8 cellular contexts compared by ENCODE assay signal in genomic region chrX:38327007-38327774, GRCh38. TPM values are rescaled to one million over a fixed set of nuclear protein-coding genes. Genes with fewer than 3 reads are reported as not detected.
DNase-seq lines count a peak whose midpoint lies in the region; ATAC-seq and TF ChIP-seq lines count a peak whose summit lies in the region.

Gene RPGR, minus strand, starts transcription at chrX:38327509. Its CDS starts 142 bp downstream, at chrX:38327367.

- H3K27me3 ChIP-seq in CD4-positive, alpha-beta memory T cell (ENCODE audit: insufficient read depth, low read length): no peaks in the 10 kb centered on the region
- H3K27me3 ChIP-seq in lower lobe of right lung (ENCODE audit: low read depth): no peaks in the 10 kb centered on the region

- ATAC-seq in GM19452 (IDR thresholded peaks at IDR 0.05; ENCODE audit: unreplicated experiment) (peak; percentile 94), HG03575 (IDR thresholded peaks at IDR 0.05; ENCODE audit: extremely low read depth, insufficient number of reproducible peaks, low FRiP score, unreplicated experiment) (peak; percentile 63), lower lobe of right lung (peak; percentile 99 to 100)

- peak within 1 kb of the TSS in 1 of 2 donors; percentile 77 for H3K4me3 ChIP-seq in CD4-positive, alpha-beta memory T cell (ENCODE audit: low read length in 2 of 2)
- peak within 1 kb of the TSS; percentile 65 for H3K4me3 ChIP-seq in lower lobe of right lung

- peak within 1 kb of the TSS; percentile 86 for H3K27ac ChIP-seq in CD4-positive, alpha-beta memory T cell (ENCODE audit: low read depth, low read length)
- peak within 1 kb of the TSS; percentile 95 for H3K27ac ChIP-seq in lower lobe of right lung

- H3K4me1 Mint-ChIP-seq in CD4-positive, alpha-beta memory T cell: peaks cover 17 to 33% (median 24%) of the 10 kb centered on the region in 4 donors
- H3K4me1 Mint-ChIP-seq in activated CD4-positive, alpha-beta memory T cell treated with anti-CD3 and anti-CD28 coated beads, Interleukin-2, amount 10 ng/mL, durations not matched to agents 7 days and 5 days: peaks cover 25% of the 10 kb centered on the region

- H3K9me3 Mint-ChIP-seq in CD4-positive, alpha-beta memory T cell: no peaks in the 10 kb centered on the region
- no peaks in the 10 kb centered on the region for H3K9me3 Mint-ChIP-seq in activated CD4-positive, alpha-beta memory T cell treated with anti-CD3 and anti-CD28 coated beads, Interleukin-2, amount 10 ng/mL, durations not matched to agents 7 days and 5 days

- DNase-seq in CD4-positive, alpha-beta memory T cell: peak; percentile 91 to 93 (median 91)
- DNase-seq in NCI-H774 (lab: John Stamatoyannopoulos, UW) (peak; percentile 78), ecto neural progenitor cell (ENCODE audit: low spot score) (peak; percentile 93), lower lobe of right lung (peak; percentile 96)
- DNase-seq in activated CD4-positive, alpha-beta memory T cell treated with anti-CD3 and anti-CD28 coated beads, Interleukin-2, amount 10 ng/mL, durations not matched to agents 7 days and 5 days: peak; percentile 92
- DNase-seq in stimulated activated CD4-positive, alpha-beta T cell treated with anti-CD3 and anti-CD28 coated beads, TNF-alpha, amount 100 ng/mL, for 1 hour (ENCODE audit: low read depth in 3 of 3, low spot score in 1 of 3): peak; percentile 66 to 80 (median 77)

- POLR2A ChIA-PET in CD4-positive, alpha-beta memory T cell (lab: Charles Lee; ENCODE audit: partially characterized antibody): interaction anchor here (1.1 kb wide), 1 partner anchor 481 kb away, joined by 3 read pairs; no protein-coding TSS in a partner anchor
- POLR2A ChIA-PET in activated CD4-positive, alpha-beta memory T cell treated with anti-CD3 and anti-CD28 coated beads, Interleukin-2, amount 10 ng/mL, durations not matched to agents 7 days and 5 days (lab: Charles Lee): interaction anchor here (0.6 to 1.3 kb wide), 2 partner anchors 9 to 19 kb away, joined by 3 to 4 read pairs; no protein-coding TSS in a partner anchor

- H3K36me3 ChIP-seq in CD4-positive, alpha-beta memory T cell (ENCODE audit: insufficient read depth, low read length): no peaks in the 10 kb centered on the region
- no peaks in the 10 kb centered on the region for H3K36me3 ChIP-seq in lower lobe of right lung

- H3K27ac Mint-ChIP-seq in CD4-positive, alpha-beta memory T cell: peak within 1 kb of the TSS; percentile 96 to 98 (median 97)
- peak within 1 kb of the TSS; percentile 82 for H3K27ac Mint-ChIP-seq in activated CD4-positive, alpha-beta memory T cell treated with anti-CD3 and anti-CD28 coated beads, Interleukin-2, amount 10 ng/mL, durations not matched to agents 7 days and 5 days

- peaks cover 0 to 3% of the 10 kb centered on the region in 2 donors for H3K36me3 Mint-ChIP-seq in CD4-positive, alpha-beta memory T cell
- no peaks in the 10 kb centered on the region for H3K36me3 Mint-ChIP-seq in activated CD4-positive, alpha-beta memory T cell treated with anti-CD3 and anti-CD28 coated beads, Interleukin-2, amount 10 ng/mL, durations not matched to agents 7 days and 5 days (ENCODE audit: low read depth)

- CTCF ChIA-PET in CD4-positive, alpha-beta memory T cell (lab: Charles Lee; ENCODE audit: partially characterized antibody): interaction anchor here (1.0 to 1.6 kb wide), 7 partner anchors 9 to 582 kb away, joined by 4 to 8 read pairs (median 4); no protein-coding TSS in a partner anchor
- CTCF ChIA-PET in activated CD4-positive, alpha-beta memory T cell treated with anti-CD3 and anti-CD28 coated beads, Interleukin-2, amount 10 ng/mL, durations not matched to agents 7 days and 5 days (lab: Charles Lee): interaction anchor here (0.7 to 2.1 kb wide), 14 partner anchors 9 to 398 kb away, joined by 3 to 18 read pairs (median 4); partner anchors contain the start of gene SRPX

- peak; percentile 84 for TF ChIP-seq CTCF in lower lobe of right lung (IDR thresholded peaks at IDR 0.05)

- peaks cover 24% of the 10 kb centered on the region for H3K4me1 ChIP-seq in CD4-positive, alpha-beta memory T cell (ENCODE audit: insufficient read depth, low read length)
- no peaks in the 10 kb centered on the region for H3K4me1 ChIP-seq in lower lobe of right lung

- intact Hi-C loops in CD4-positive, alpha-beta memory T cell (cut with micrococcal nuclease): loop anchor here (1.0 to 10.0 kb wide), 4 partner anchors 132 to 582 kb away; partner anchors contain the start of gene DYNLT3
- intact Hi-C loops in lower lobe of right lung (cut with DNase I): no loop called here

- peak within 1 kb of the TSS; percentile 92 to 98 (median 95) for H3K4me3 Mint-ChIP-seq in CD4-positive, alpha-beta memory T cell
- H3K4me3 Mint-ChIP-seq in activated CD4-positive, alpha-beta memory T cell treated with anti-CD3 and anti-CD28 coated beads, Interleukin-2, amount 10 ng/mL, durations not matched to agents 7 days and 5 days: peak within 1 kb of the TSS; percentile 88

- no peaks in the 10 kb centered on the region for H3K27me3 Mint-ChIP-seq in CD4-positive, alpha-beta memory T cell
- H3K27me3 Mint-ChIP-seq in activated CD4-positive, alpha-beta memory T cell treated with anti-CD3 and anti-CD28 coated beads, Interleukin-2, amount 10 ng/mL, durations not matched to agents 7 days and 5 days: no peaks in the 10 kb centered on the region

- no peaks in the 10 kb centered on the region for H3K9me3 ChIP-seq in CD4-positive, alpha-beta memory T cell (ENCODE audit: control insufficient read depth in 1 of 2, low read length in 2 of 2)
- H3K9me3 ChIP-seq in lower lobe of right lung: no peaks in the 10 kb centered on the region

RNA-seq across cellular contexts. Expression of gene RPGR, which starts in this region (rescaled TPM):
- 10 to 100 TPM; 10.2 to 11.7 TPM for total RNA-seq in CD4-positive, alpha-beta memory T cell
- polyA plus RNA-seq in CD4-positive, alpha-beta memory T cell: 1 to 10 TPM; 4.6 to 7.1 TPM
- 1 to 10 TPM; 4.5 to 5.9 TPM for total RNA-seq in activated CD4-positive, alpha-beta memory T cell treated with anti-CD3 and anti-CD28 coated beads, Interleukin-2, amount 10 ng/mL, durations not matched to agents 7 days and 5 days
- 15.2 TPM for total RNA-seq in lower lobe of right lung
